1 cellular context compared by ENCODE assay signal in the genomic region with DNA sequence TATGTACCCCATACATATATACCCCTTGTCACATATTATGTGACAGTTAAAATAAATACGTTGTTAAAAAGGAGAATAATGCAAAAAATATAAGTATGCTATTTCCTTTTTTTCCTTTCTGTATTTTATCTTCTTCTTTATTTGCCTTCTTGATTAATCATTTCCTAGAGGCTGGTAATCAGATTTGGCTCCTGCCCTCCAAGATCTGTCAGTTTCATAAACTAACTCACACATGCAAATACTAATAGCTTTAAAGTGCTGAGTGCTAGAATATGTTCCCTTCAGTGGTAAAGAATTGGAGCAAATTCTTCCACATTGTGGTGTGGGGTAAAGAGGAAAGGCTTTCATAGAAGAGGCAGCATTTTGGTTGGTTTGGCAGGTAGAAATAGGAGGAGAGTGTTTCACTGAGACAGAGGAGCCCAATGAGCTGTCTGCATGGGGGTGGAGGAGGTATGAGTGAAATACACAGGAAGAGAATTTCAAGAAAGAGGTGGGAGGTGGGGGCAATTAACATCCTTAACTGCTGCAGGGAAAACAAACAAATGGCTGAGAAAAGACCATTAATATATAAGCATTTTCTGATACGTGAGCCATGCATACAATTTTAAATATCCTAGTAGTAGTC.
TF ChIP-seq lines count a peak whose summit lies in the region.

No MANE protein-coding gene starts in this region.

TF ChIP-seq in GM23338, 12 proteins besides CTCF, POLR2A, EP300 and RAD21 (continued from another document):
- TF ChIP-seq REST (IDR thresholded peaks at IDR 0.05; ENCODE audit: unreplicated experiment) (no peak), ZNF114 (CRISPR knock-in tag; IDR thresholded peaks at IDR 0.05) (no peak), EZH2 (IDR thresholded peaks at IDR 0.05; ENCODE audit: low read depth, unreplicated experiment) (no peak)
